ENCODE assay signal across 24 cellular contexts in genomic region chr20:3667434-3668037, GRCh38. TPM values are rescaled to one million over a fixed set of nuclear protein-coding genes. Genes with fewer than 3 reads are reported as not detected.
DNase-seq lines count a peak whose midpoint lies in the region; ATAC-seq, FAIRE-seq and TF ChIP-seq lines count a peak whose summit lies in the region.
"Had no signal": no experiment of that assay in that cellular context is flagged by ENCODE, and none has a peak within 500 bp of the region (broad histone marks: within the 10 kb centered on the region; RNA-seq: fewer than 3 reads in every experiment).

No MANE protein-coding gene starts in this region.

- H3K9me3 Mint-ChIP-seq in stimulated activated naive CD8-positive, alpha-beta T cell treated with anti-CD3 and anti-CD28 coated beads, Interleukin-15, amount 100 ng/mL, for 72 hours, result no peaks in the 10 kb centered on the region
- H3K9me3 Mint-ChIP-seq: CD8-positive, alpha-beta T cell had no signal

- no peak overlapping the region for H2BK15ac ChIP-seq in IMR-90 (ENCODE audit: low read depth, low read length)

- no peak overlapping the region for H2BK120ac ChIP-seq in IMR-90 (ENCODE audit: low read depth, low read length)

- no peak overlapping the region for H3K56ac ChIP-seq in IMR-90 (ENCODE audit: extremely low read depth, insufficient read depth, low read length)

- ATAC-seq in heart left ventricle, result no peak
- no peak for ATAC-seq in IMR-90 (ENCODE audit: low read depth)
- ATAC-seq in stimulated activated naive CD8-positive, alpha-beta T cell treated with anti-CD3 and anti-CD28 coated beads, Interleukin-15, amount 100 ng/mL, for 72 hours, result no peak
- ATAC-seq: A549; CD8-positive, alpha-beta T cell had no signal

- no peaks in the 10 kb centered on the region for H3K9me1 ChIP-seq in IMR-90 (ENCODE audit: insufficient read depth, low read length)

- 90 to 93% (median 92%) methylated on average over 8 of the region's 8 CpGs for WGBS in heart left ventricle, 4 donors
- WGBS in IMR-90 (ENCODE audit: extremely low coverage in 2 of 2, insufficient read length in 1 of 2), 2 experiments, result 63% methylated on average over 2 of the region's 8 CpGs; no CpG with 5 or more reads in 1 of the 2 experiments

- peaks cover 78% of the 10 kb centered on the region for H3K27me3 Mint-ChIP-seq in stimulated activated naive CD8-positive, alpha-beta T cell treated with anti-CD3 and anti-CD28 coated beads, Interleukin-15, amount 100 ng/mL, for 72 hours

- H3K27me3 ChIP-seq in heart left ventricle, result peaks cover 2 to 22% (median 12%) of the 10 kb centered on the region in 9 donors
- H3K27me3 ChIP-seq in left ventricle myocardium inferior (ENCODE audit: low read depth), result peaks cover 65% of the 10 kb centered on the region
- peaks cover 34% of the 10 kb centered on the region for H3K27me3 ChIP-seq in IMR-90 (ENCODE audit: control insufficient read depth, insufficient read depth, low read length)
- peaks cover 7% of the 10 kb centered on the region for H3K27me3 ChIP-seq in WERI-Rb-1 (ENCODE audit: insufficient read depth, low read depth, severe bottlenecking)

- no peak overlapping the region for H3K23ac ChIP-seq in IMR-90 (ENCODE audit: low read depth, low read length)

- no peak overlapping the region for H4K91ac ChIP-seq in IMR-90 (ENCODE audit: insufficient read depth, low read depth, low read length)

- H4K8ac ChIP-seq in IMR-90 (ENCODE audit: low read depth in 2 of 2, low read length in 2 of 2), result no peak overlapping the region

- no peak overlapping the region for H2AK9ac ChIP-seq in IMR-90 (replicated peaks; ENCODE audit: low read depth, low read length, poor library complexity)

- no peak overlapping the region for H3K4me2 ChIP-seq in IMR-90 (ENCODE audit: low read depth, low read length)
- H3K4me2 ChIP-seq: A549 had no signal

- no peak overlapping the region; the same call in 1 of the 2 replicates for H3K14ac ChIP-seq in IMR-90 (replicated peaks; ENCODE audit: low read depth, low read length)

- H2AFZ ChIP-seq in IMR-90 (replicated peaks; ENCODE audit: low read length, poor library complexity), result peak overlapping the region; percentile 5

- no peak for FAIRE-seq in kidney (lab: Jason Lieb, UNC)
- FAIRE-seq: A549, D721Med, GM12892, GM18507 had no signal

- H2AK5ac ChIP-seq in IMR-90 (ENCODE audit: low read depth, low read length), result no peak overlapping the region

- H3K4ac ChIP-seq in IMR-90 (ENCODE audit: low read depth, low read length), result no peak overlapping the region

- H2BK5ac ChIP-seq in IMR-90 (ENCODE audit: low read depth, low read length, poor library complexity, severe bottlenecking), result no peak overlapping the region

- H2BK20ac ChIP-seq in IMR-90 (ENCODE audit: low read depth, low read length), result no peak overlapping the region

- H3K4me1 Mint-ChIP-seq in stimulated activated naive CD8-positive, alpha-beta T cell treated with anti-CD3 and anti-CD28 coated beads, Interleukin-15, amount 100 ng/mL, for 72 hours, result peaks cover 39% of the 10 kb centered on the region

- in situ Hi-C loops in IMR-90 (cut with MboI; ENCODE audit: low sequenced_read_pairs), result no loop called here

- no TSS peak for BruUV-seq in IMR-90 (replicated peaks; lab: Mats Ljungman, UMichigan)

- DNase-seq in heart left ventricle (peak in 3 of 5 donors; percentile 9 to 54 (median 13)), left ventricle myocardium inferior (no peak), IMR-90 (no peak), kidney (peak; percentile 47), WERI-Rb-1 (no peak), NCI-H526 (lab: John Stamatoyannopoulos, UW) (no peak)
- no peak for DNase-seq in stimulated activated naive CD8-positive, alpha-beta T cell treated with anti-CD3 and anti-CD28 coated beads, Interleukin-15, amount 100 ng/mL, for 72 hours
- DNase-seq: CD8-positive, alpha-beta T cell; NCI-H1092 treated with DMSO at 0.1 percent for 48 hours; NCI-H1694; NCI-H2081 treated with DMSO at 0.1 percent for 48 hours; NCI-H774; OCI-M1; SHP77 had no signal

- TF ChIP-seq POLR2A in heart left ventricle (IDR thresholded peaks at IDR 0.05) (no peak), IMR-90 (IDR thresholded peaks at IDR 0.05; ENCODE audit: low read depth, low read length) (no peak)

- H3K4me3 Mint-ChIP-seq in stimulated activated naive CD8-positive, alpha-beta T cell treated with anti-CD3 and anti-CD28 coated beads, Interleukin-15, amount 100 ng/mL, for 72 hours, result no peak overlapping the region
- H3K4me3 Mint-ChIP-seq: CD8-positive, alpha-beta T cell had no signal

- 0 out of 2 replicates have a peak, but pooled peaks cover 3% of the 10 kb centered on the region for H4K20me1 ChIP-seq in IMR-90 (ENCODE audit: insufficient read depth, low read length)

- TF ChIP-seq RAD21 in IMR-90 (IDR thresholded peaks at IDR 0.05; ENCODE audit: low read length), result no peak

- peak overlapping the region; percentile 74 to 87 for H3K27ac Mint-ChIP-seq in stimulated activated naive CD8-positive, alpha-beta T cell treated with anti-CD3 and anti-CD28 coated beads, Interleukin-15, amount 100 ng/mL, for 72 hours
- H3K27ac Mint-ChIP-seq: CD8-positive, alpha-beta T cell had no signal

- POLR2A ChIA-PET in IMR-90 (lab: Charles Lee; ENCODE audit: unreplicated experiment), result no interaction called here

- CTCF ChIA-PET in IMR-90 (lab: Yijun Ruan, JAX), result no interaction called here

- H3K4me1 ChIP-seq in heart left ventricle (peaks cover 0 to 10% (median under 1%) of the 10 kb centered on the region in 12 donors), left ventricle myocardium inferior (peaks cover 7% of the 10 kb centered on the region), IMR-90 (ENCODE audit: control insufficient read depth, insufficient read depth, low read length) (0 out of 2 replicates have a peak, but pooled peaks cover 3% of the 10 kb centered on the region), kidney (ENCODE audit: control insufficient read depth in 1 of 2, insufficient read depth in 1 of 2, low read depth in 1 of 2, low read length in 2 of 2) (no peaks in the 10 kb centered on the region)

- H3K9me3 ChIP-seq in heart left ventricle (no peaks in the 10 kb centered on the region), left ventricle myocardium inferior (replicated peaks) (no peaks in the 10 kb centered on the region), IMR-90 (ENCODE audit: control insufficient read depth, insufficient read depth, low read length) (no peaks in the 10 kb centered on the region), kidney (ENCODE audit: control insufficient read depth in 1 of 2, low read length in 2 of 2) (no peaks in the 10 kb centered on the region), WERI-Rb-1 (ENCODE audit: severe bottlenecking) (no peaks in the 10 kb centered on the region)
- H3K9me3 ChIP-seq: A549; BLaER1 treated with 17β-estradiol and CSF1 and Interleukin-3, amounts not matched to agents 10 nM and 100 nM had no signal

- H4K5ac ChIP-seq in IMR-90 (ENCODE audit: low read depth, low read length), result no peak overlapping the region

- no peaks in the 10 kb centered on the region for H3K79me1 ChIP-seq in IMR-90 (ENCODE audit: low read depth in 1 of 2, low read length in 2 of 2)

- H3K18ac ChIP-seq in IMR-90 (ENCODE audit: low read depth, low read length), result no peak overlapping the region

- no peak overlapping the region for H3K9ac ChIP-seq in IMR-90 (ENCODE audit: low read depth, low read length)
- H3K9ac ChIP-seq in kidney (ENCODE audit: low read length in 2 of 2), result no peak overlapping the region
- H3K9ac ChIP-seq: BLaER1 treated with 17β-estradiol and CSF1 and Interleukin-3, amounts not matched to agents 10 nM and 100 nM had no signal

- H3K27ac ChIP-seq in heart left ventricle (no peak overlapping the region), left ventricle myocardium inferior (replicated peaks) (no peak overlapping the region), IMR-90 (ENCODE audit: insufficient read depth, low read length) (no peak overlapping the region), kidney (ENCODE audit: low read depth in 2 of 2, low read length in 2 of 2) (no peak overlapping the region), WERI-Rb-1 (no peak overlapping the region)
- H3K27ac ChIP-seq: A549; BLaER1 treated with 17β-estradiol and CSF1 and Interleukin-3, amounts not matched to agents 10 nM and 100 nM; SK-N-MC had no signal

- dilution Hi-C loops in IMR-90 (cut with HindIII; ENCODE audit: low sequenced_read_pairs, unreplicated experiment), result no loop called here

- H3K4me3 ChIP-seq in heart left ventricle (no peak overlapping the region), left ventricle myocardium inferior (no peak overlapping the region), IMR-90 (ENCODE audit: insufficient read depth, low read depth, low read length) (no peak overlapping the region), kidney (ENCODE audit: low read length in 2 of 2) (no peak overlapping the region), WERI-Rb-1 (ENCODE audit: low read depth, low read length) (no peak overlapping the region)
- H3K4me3 ChIP-seq: A549; BLaER1 treated with 17β-estradiol and CSF1 and Interleukin-3, amounts not matched to agents 10 nM and 100 nM; SK-N-MC had no signal

- no peak for TF ChIP-seq CTCF in heart left ventricle (IDR thresholded peaks at IDR 0.05)
- no peak for TF ChIP-seq CTCF in left ventricle myocardium inferior (IDR thresholded peaks at IDR 0.05; ENCODE audit: borderline replicate concordance)
- no peak for TF ChIP-seq CTCF in IMR-90 (conservative IDR thresholded peaks at IDR 0.05; ENCODE audit: low read depth, low read length)
- no peak for TF ChIP-seq CTCF in kidney (IDR thresholded peaks at IDR 0.05; ENCODE audit: borderline replicate concordance, extremely low read depth, insufficient read depth)
- no peak for TF ChIP-seq CTCF in WERI-Rb-1 (IDR thresholded peaks at IDR 0.05; ENCODE audit: low read depth, low read length)

- H3K36me3 ChIP-seq in heart left ventricle (peaks cover 0 to 3% (median 0%) of the 10 kb centered on the region in 9 donors), left ventricle myocardium inferior (no peaks in the 10 kb centered on the region), IMR-90 (ENCODE audit: control insufficient read depth, insufficient read depth, low read length) (no peaks in the 10 kb centered on the region), kidney (ENCODE audit: control insufficient read depth in 1 of 2, insufficient read depth in 2 of 2, low read length in 2 of 2) (no peaks in the 10 kb centered on the region), WERI-Rb-1 (no peaks in the 10 kb centered on the region)
- H3K36me3 ChIP-seq: BLaER1 treated with 17β-estradiol and CSF1 and Interleukin-3, amounts not matched to agents 10 nM and 100 nM had no signal

- intact Hi-C loops in heart left ventricle (cut with DNase I), result no loop called here
- intact Hi-C loops in left ventricle myocardium inferior (cut with micrococcal nuclease), result no loop called here
- intact Hi-C loops in IMR-90 (cut with micrococcal nuclease), result no loop called here
- intact Hi-C loops in kidney (cut with DNase I), result no loop called here

RNA-seq across cellular contexts. Expression of gene GFRA4, which starts 4.3 kb away (rescaled TPM):
- not detected for total RNA-seq in heart left ventricle
- polyA plus RNA-seq in heart left ventricle, result not detected
- total RNA-seq in left ventricle myocardium inferior, result not detected
- not detected in 2 replicates for total RNA-seq in IMR-90 (2012; rRNA removed)
- polyA plus RNA-seq in IMR-90 (2012; rRNA removed), result not detected in 2 replicates
- polyA plus RNA-seq in IMR-90 (2012; cell fraction: cytosol; rRNA removed), result not detected in 2 replicates
- polyA plus RNA-seq in IMR-90 (2012; cell fraction: nucleus; rRNA removed; ENCODE audit: low replicate concordance), result not detected in 2 replicates
- not detected for total RNA-seq in kidney
- polyA plus RNA-seq in kidney (ENCODE audit: insufficient read depth, low read depth, low replicate concordance), result 0.56 TPM
- total RNA-seq: CD8-positive, alpha-beta T cell; H4; M059J; NCI-H460; RPMI7951 had no signal
- polyA plus RNA-seq: A549 had no signal

RNA-seq across cellular contexts. Expression of gene ADAM33, which starts 14.3 kb away (rescaled TPM):
- total RNA-seq in heart left ventricle, result 10 to 100 TPM in 2 of 9 donors, 1 to 10 TPM in 7; 2.3 to 10.7 (median 3.5) TPM
- polyA plus RNA-seq in heart left ventricle, result 10 to 100 TPM in 1 of 2 donors, 1 to 10 TPM in 1; 3.2 to 21.2 TPM
- 10.8 TPM for total RNA-seq in left ventricle myocardium inferior
- total RNA-seq in IMR-90 (2012; rRNA removed), result under 0.01 and 0.18 TPM in 2 replicates
- 1.6 and 1.7 TPM in 2 replicates for polyA plus RNA-seq in IMR-90 (2012; rRNA removed)
- polyA plus RNA-seq in IMR-90 (2012; cell fraction: cytosol; rRNA removed), result 0.13 and 0.60 TPM in 2 replicates
- 17.6 and 23.5 TPM in 2 replicates for polyA plus RNA-seq in IMR-90 (2012; cell fraction: nucleus; rRNA removed; ENCODE audit: low replicate concordance)
- total RNA-seq in kidney, result 4.3 TPM
- polyA plus RNA-seq in kidney (ENCODE audit: insufficient read depth, low read depth, low replicate concordance), result 4.1 TPM
- total RNA-seq: CD8-positive, alpha-beta T cell; H4 had no signal

RNA-seq across cellular contexts. Expression of gene SIGLEC1, which starts 44.9 kb away (rescaled TPM):
- total RNA-seq in heart left ventricle (10 to 100 TPM in 2 of 9 donors, 1 to 10 TPM in 7; 1.5 to 51.9 (median 5.7) TPM), left ventricle myocardium inferior (6.4 TPM), IMR-90 (2012; rRNA removed) (not detected in 2 replicates), kidney (20.2 TPM)
- polyA plus RNA-seq in heart left ventricle (1 to 10 TPM; 1.9 to 6.1 TPM), IMR-90 (2012; rRNA removed) (not detected in 2 replicates), kidney (ENCODE audit: insufficient read depth, low read depth, low replicate concordance) (2.4 TPM)
- polyA plus RNA-seq in IMR-90 (2012; cell fraction: cytosol; rRNA removed), result not detected in 2 replicates
- 0.01 TPM in 1 of 2 replicates, not detected in the other for polyA plus RNA-seq in IMR-90 (2012; cell fraction: nucleus; rRNA removed; ENCODE audit: low replicate concordance)
- total RNA-seq: H4, M059J, NCI-H460, RPMI7951 had no signal

Comparison
In these comparisons a context has a peak if more than half of its experiments do, and no peak if none do; other contexts are left out.
1. DNase-seq: peak in heart left ventricle (3 of 5) and kidney (single experiment); none in left ventricle myocardium inferior (single experiment), IMR-90 (single experiment), stimulated activated naive CD8-positive, alpha-beta T cell treated with anti-CD3 and anti-CD28 coated beads, Interleukin-15, amount 100 ng/mL, for 72 hours (0 of 2), WERI-Rb-1 (single experiment) and NCI-H526 (0 of 2).